ENCODE assay signal across 20 cellular contexts in genomic region chr3:75623656-75624055, GRCh38. TPM values are rescaled to one million over a fixed set of nuclear protein-coding genes. Genes with fewer than 3 reads are reported as not detected.
"Had no signal": no experiment of that assay in that cellular context is flagged by ENCODE, and none has a peak within 500 bp of the region (broad histone marks: within the 10 kb centered on the region; RNA-seq: fewer than 3 reads in every experiment).

No MANE protein-coding gene starts in this region.

RNA-seq across cellular contexts. Expression of gene FRG2C, which starts 40.5 kb away (rescaled TPM):
- total RNA-seq: activated naive CD4-positive, alpha-beta T cell treated with anti-CD3 and anti-CD28 coated beads for 36 hours; activated naive CD4-positive, alpha-beta T cell treated with anti-CD3 and anti-CD28 coated beads, Interleukin-2, amount 50 U/mL, for 72 hours; activated naive CD8-positive, alpha-beta T cell treated with anti-CD3 and anti-CD28 coated beads for 36 hours; activated naive CD8-positive, alpha-beta T cell treated with anti-CD3 and anti-CD28 coated beads, Interleukin-2, amount 10 ng/mL, durations not matched to agents 7 days and 5 days; activated T-cell treated with anti-CD3 and anti-CD28 coated beads, Interleukin-2, amount 50 U/mL, for 4 hours; activated T-cell treated with anti-CD3 and anti-CD28 coated beads, Interleukin-2, amount 50 U/mL, for 72 hours; activated T-helper 1 cell treated with anti-CD3 and anti-CD28 coated beads, Interleukin-12 subunit alpha, Interleukin-12 subunit beta, Interleukin-2, Interleukin-4 antibody, amounts not matched to agents 30 ng/mL and 10 ng/mL and 1 ng/mL, durations not matched to agents 14 hours and 24 hours and 36 hours; activated T-helper 17 cell treated with anti-CD3 and anti-CD28 coated beads, Interleukin-2, amount 50 U/mL, for 72 hours; activated T-helper 2 cell treated with anti-CD3 and anti-CD28 coated beads, Interferon-gamma antibody, Interleukin-2, Interleukin-4, amounts not matched to agents 10 μg/mL and 5 μg/mL and 100 μg/mL, durations not matched to agents 14 hours and 24 hours and 36 hours; adrenal gland; aorta; ascending aorta; astrocyte; body of pancreas; bronchial epithelial cell; cardiac muscle cell; cardiac septum; cerebellum; chondrocyte had no signal
- polyA plus RNA-seq: adipose tissue, adrenal gland, aorta, cardiac muscle cell had no signal
